Comparison of ENCODE assay signal across 22 cellular contexts in the genomic region with DNA sequence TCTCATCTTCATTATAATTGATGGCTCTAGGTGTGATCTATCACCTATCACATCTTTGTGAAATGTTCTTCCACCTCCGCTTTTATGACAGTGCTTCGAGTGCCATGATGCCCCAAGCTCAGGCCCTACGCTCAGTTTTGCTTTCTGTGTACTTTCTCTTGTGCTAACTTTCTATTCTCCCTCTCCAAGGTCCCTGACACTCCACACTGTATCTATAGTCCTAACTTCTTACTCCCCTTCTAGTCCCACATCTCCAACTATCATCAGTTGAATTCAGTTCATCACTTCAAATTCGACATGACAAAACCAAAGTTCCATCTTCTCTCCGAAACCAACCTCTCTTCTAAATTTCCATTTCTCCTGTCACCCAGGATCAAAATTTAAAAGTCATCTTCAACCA. TPM values are rescaled to one million over a fixed set of nuclear protein-coding genes. Genes with fewer than 3 reads are reported as not detected.
DNase-seq lines count a peak whose midpoint lies in the region; ATAC-seq, FAIRE-seq and TF ChIP-seq lines count a peak whose summit lies in the region.
"Had no signal": no experiment of that assay in that cellular context is flagged by ENCODE, and none has a peak within 500 bp of the region (broad histone marks: within the 10 kb centered on the region; RNA-seq: fewer than 3 reads in every experiment).

No MANE protein-coding gene starts in this region.

- peaks cover 94% of the 10 kb centered on the region for H3K79me2 ChIP-seq in K562 (ENCODE audit: control insufficient read depth, insufficient read depth, low read length)

- TF ChIP-seq RAD21 in K562 (CRISPR knock-in tag; conservative IDR thresholded peaks at IDR 0.05 in 1 of 2, IDR thresholded peaks at IDR 0.05 in 1 of 2): no peak

- H3K4me3 ChIP-seq in BLaER1 treated with 17β-estradiol and CSF1 and Interleukin-3, amounts not matched to agents 10 nM and 100 nM: no peak overlapping the region
- H3K4me3 ChIP-seq in K562: no peak overlapping the region
- H3K4me3 ChIP-seq in psoas muscle: no peak overlapping the region
- H3K4me3 ChIP-seq: BLaER1 had no signal

- FAIRE-seq in K562 (lab: Jason Lieb, UNC): no peak
- FAIRE-seq: A204.1, D721Med, G401.6, GM12891, GM19239 had no signal

- POLR2A ChIA-PET in K562 (lab: Yijun Ruan, JAX): interaction anchor here (1.0 kb wide), 2 partner anchors 15 to 210 kb away, joined by 3 to 7 read pairs; no protein-coding TSS in a partner anchor

- peaks cover 0 to 9% (median 0%) of the 10 kb centered on the region in 11 experiments; a peak in 3 of 22 replicates for H3K9me3 ChIP-seq in BLaER1 treated with 17β-estradiol and CSF1 and Interleukin-3, amounts not matched to agents 10 nM and 100 nM (replicated peaks in 1 of 11)
- H3K9me3 ChIP-seq in K562 (replicated peaks; ENCODE audit: control insufficient read depth, insufficient read depth, low read depth, low read length) (no peaks in the 10 kb centered on the region), psoas muscle (no peaks in the 10 kb centered on the region)
- H3K9me3 ChIP-seq: BE2C, BLaER1, Caco-2 had no signal

- no peak for TF ChIP-seq POLR2A in K562 (conservative IDR thresholded peaks at IDR 0.05)

- intact Hi-C loops in K562 (cut with micrococcal nuclease) (no loop called here), psoas muscle (cut with DNase I) (no loop called here)

- H3K4me2 ChIP-seq in BLaER1 treated with 17β-estradiol and CSF1 and Interleukin-3, amounts not matched to agents 10 nM and 100 nM: peak overlapping the region in 4 of 11 experiments; percentile 67 to 88 (median 86); a peak in 8 of 22 replicates
- no peak overlapping the region for H3K4me2 ChIP-seq in K562 (ENCODE audit: insufficient read depth, low read length)
- H3K4me2 ChIP-seq: BLaER1 had no signal

- no peak overlapping the region for H2AFZ ChIP-seq in K562 (ENCODE audit: low read depth, low read length)

- WGBS in K562 (ENCODE audit: insufficient coverage, low coverage, missing lambda C conversion rate): 91% methylated on average over 5 of the region's 5 CpGs
- 92 to 94% (median 94%) methylated on average over 5 of the region's 5 CpGs for WGBS in psoas muscle, 3 donors

- H3K4me1 ChIP-seq in BLaER1 treated with 17β-estradiol and CSF1 and Interleukin-3, amounts not matched to agents 10 nM and 100 nM: peaks cover 13 to 90% (median 52%) of the 10 kb centered on the region in 10 experiments
- H3K4me1 ChIP-seq in K562 (replicated peaks in 1 of 2; ENCODE audit: control insufficient read depth in 2 of 2, insufficient read depth in 2 of 2, low read length in 2 of 2) (peaks cover 3 to 12% of the 10 kb centered on the region in 2 experiments; a peak in 4 of 5 replicates), psoas muscle (peaks cover 41% of the 10 kb centered on the region)
- H3K4me1 ChIP-seq: BE2C had no signal

- H3K36me3 ChIP-seq in BLaER1 treated with 17β-estradiol and CSF1 and Interleukin-3, amounts not matched to agents 10 nM and 100 nM: peaks cover 16 to 75% (median 53%) of the 10 kb centered on the region in 11 experiments; a peak in 21 of 22 replicates
- H3K36me3 ChIP-seq in K562 (ENCODE audit: control insufficient read depth, insufficient read depth, low read length): peaks cover 41% of the 10 kb centered on the region; the same call in 2 of the 3 replicates
- H3K36me3 ChIP-seq in psoas muscle (ENCODE audit: insufficient read depth in 1 of 2, low read depth in 1 of 2): peaks cover 0 to 4% of the 10 kb centered on the region in 2 donors
- H3K36me3 ChIP-seq: BE2C had no signal

- no peaks in the 10 kb centered on the region for H3K9me1 ChIP-seq in K562 (ENCODE audit: control insufficient read depth, insufficient read depth, low read length)

- no peaks in the 10 kb centered on the region for H3K27me3 ChIP-seq in BLaER1 treated with 17β-estradiol and CSF1 and Interleukin-3, amounts not matched to agents 10 nM and 100 nM
- H3K27me3 ChIP-seq in K562 (ENCODE audit: control insufficient read depth in 2 of 2, insufficient read depth in 2 of 2, low read length in 2 of 2) (no peaks in the 10 kb centered on the region), psoas muscle (ENCODE audit: insufficient read depth in 3 of 3, low read length in 2 of 3) (no peaks in the 10 kb centered on the region)
- H3K27me3 ChIP-seq: BE2C, BLaER1 had no signal

- peaks cover 44 to 100% (median 92%) of the 10 kb centered on the region in 11 experiments for H4K20me1 ChIP-seq in BLaER1 treated with 17β-estradiol and CSF1 and Interleukin-3, amounts not matched to agents 10 nM and 100 nM
- H4K20me1 ChIP-seq in K562 (replicated peaks; ENCODE audit: control insufficient read depth, insufficient read depth, low read length): peaks cover 12% of the 10 kb centered on the region

- CTCF ChIA-PET in K562 (lab: Yijun Ruan, JAX; ENCODE audit: low intra/inter-chr PET ratio): no interaction called here

- TSS peak; percentile 10 for BruUV-seq in K562 (replicated peaks; lab: Mats Ljungman, UMichigan)

- TF ChIP-seq EP300 in K562 (IDR thresholded peaks at IDR 0.05; ENCODE audit: low read length): no peak

- peak overlapping the region in 9 of 11 experiments; percentile 68 to 87 (median 81); a peak in 14 of 22 replicates for H3K27ac ChIP-seq in BLaER1 treated with 17β-estradiol and CSF1 and Interleukin-3, amounts not matched to agents 10 nM and 100 nM
- H3K27ac ChIP-seq in K562 (ENCODE audit: extremely low read depth, low read depth, low read length) (no peak overlapping the region), psoas muscle (peak overlapping the region; percentile 62)
- H3K27ac ChIP-seq: BLaER1, C4-2B had no signal

- H3K9ac ChIP-seq in BLaER1 treated with 17β-estradiol and CSF1 and Interleukin-3, amounts not matched to agents 10 nM and 100 nM: no peak overlapping the region
- H3K9ac ChIP-seq in K562 (ENCODE audit: insufficient read depth in 1 of 2, low read depth in 2 of 2, low read length in 2 of 2): no peak overlapping the region
- H3K9ac ChIP-seq: BLaER1 had no signal

- ATAC-seq in K562 (no peak), psoas muscle (no peak), HG02678 (IDR thresholded peaks at IDR 0.05; ENCODE audit: unreplicated experiment) (no peak)
- ATAC-seq: CD8-positive, alpha-beta T cell had no signal

- DNase-seq in K562 (ENCODE audit: extremely low read depth in 1 of 4, low spot score in 3 of 4) (no peak), psoas muscle (no peak), NCI-H1694 treated with DMSO at 0.1 percent for 48 hours (lab: John Stamatoyannopoulos, UW) (no peak)
- no peak for DNase-seq in stimulated activated naive CD4-positive, alpha-beta T cell treated with Interleukin-2 at 50 U/mL for 16 hours (lab: John Stamatoyannopoulos, UW)
- DNase-seq: 8988T; AML-193; BE2C; Caco-2; Calu3; CD4-positive, alpha-beta T cell; CD8-positive, alpha-beta T cell; DMS79 treated with DMSO at 0.1 percent for 48 hours; GF-D8 had no signal

- in situ Hi-C loops in K562 (cut with MboI): no loop called here

- TF ChIP-seq CTCF in K562 (IDR thresholded peaks at IDR 0.05 in 2 of 3, conservative IDR thresholded peaks at IDR 0.05 in 1 of 3; ENCODE audit: insufficient read depth in 2 of 3, low read depth in 1 of 3, low read length in 3 of 3) (no peak), psoas muscle (IDR thresholded peaks at IDR 0.05) (no peak)

TF ChIP-seq in K562, 482 proteins besides CTCF, POLR2A, EP300 and RAD21 (continues in another document):
- no peak for TF ChIP-seq TAF15 (IDR thresholded peaks at IDR 0.05; ENCODE audit: low read depth, low read length)

RNA-seq across cellular contexts. Expression of a gene that starts 16.6 kb away (rescaled TPM):
- 19.3 and 42.2 TPM in 2 replicates for total RNA-seq in K562 (2011; cell fraction: chromatin; rRNA removed; ENCODE audit: low replicate concordance)
- 17.3 and 21.3 TPM in 2 replicates for total RNA-seq in K562 (2011; cell fraction: nucleolus; rRNA removed)
- total RNA-seq in K562 (2011; cell fraction: nucleoplasm; rRNA removed): 38.4 and 67.7 TPM in 2 replicates
- total RNA-seq in K562 (2014; rRNA removed) (47.3 and 51.0 TPM in 2 replicates), K562 (2014; rRNA removed; fragmentation: Illumina TruSeq; extraction: Trizol) (61.8 and 70.8 TPM in 2 replicates), K562 (2015; rRNA removed; fragmentation: Illumina TruSeq; extraction: Trizol) (57.2 and 59.8 TPM in 2 replicates), K562 (2021) (49.8 and 56.4 TPM in 2 replicates), psoas muscle (10 to 100 TPM; 33.3 to 70.5 (median 50.6) TPM)
- polyA plus RNA-seq in K562 (2011; rRNA removed) (68.5 and 81.2 TPM in 2 replicates), K562 (2014; fragmentation: Illumina TruSeq; extraction: Trizol) (54.8 and 56.0 TPM in 2 replicates), K562 (2014; fragmentation: Nextera tagmentation; extraction: Ambion mirVana) (10 to 100 TPM in 1 of 2 experiments, 1 to 10 TPM in 1; 5.4 to 57.7 TPM), K562 (2014; rRNA removed) (54.4 and 56.8 TPM in 2 replicates), psoas muscle (10 to 100 TPM; 10.6 to 19.9 (median 17.9) TPM)
- 29.2 and 49.7 TPM in 2 replicates for polyA plus RNA-seq in K562 (2011; cell fraction: cytosol; rRNA removed)
- 20.7 and 29.1 TPM in 2 replicates for polyA plus RNA-seq in K562 (2011; cell fraction: nucleus; rRNA removed)
- 15.2 and 19.2 TPM in 2 replicates for polyA plus RNA-seq in K562 (2012)
- polyA minus RNA-seq in K562 (2011; rRNA and poly(A)+ RNA removed): 105 and 133 TPM in 2 replicates
- polyA minus RNA-seq in K562 (2011; cell fraction: cytosol; rRNA and poly(A)+ RNA removed): 46.1 and 59.9 TPM in 2 replicates
- 9.4 and 18.1 TPM in 2 replicates for polyA minus RNA-seq in K562 (2011; cell fraction: nucleus; rRNA and poly(A)+ RNA removed)

RNA-seq across cellular contexts. Expression of a gene that starts 50.0 kb away (rescaled TPM):
- total RNA-seq in K562 (2011; cell fraction: chromatin; rRNA removed; ENCODE audit: low replicate concordance): 244 and 499 TPM in 2 replicates
- 961 and 1,244 TPM in 2 replicates for total RNA-seq in K562 (2011; cell fraction: nucleolus; rRNA removed)
- 1,028 and 1,732 TPM in 2 replicates for total RNA-seq in K562 (2011; cell fraction: nucleoplasm; rRNA removed)
- total RNA-seq in K562 (2014; rRNA removed): 3,907 and 4,273 TPM in 2 replicates
- 2,809 and 3,197 TPM in 2 replicates for total RNA-seq in K562 (2014; rRNA removed; fragmentation: Illumina TruSeq; extraction: Trizol)
- 3,578 and 3,876 TPM in 2 replicates for total RNA-seq in K562 (2015; rRNA removed; fragmentation: Illumina TruSeq; extraction: Trizol)
- total RNA-seq in K562 (2021): 3,062 and 3,200 TPM in 2 replicates
- polyA plus RNA-seq in K562 (2011; rRNA removed): 5,201 and 6,397 TPM in 2 replicates
- 12,487 and 14,962 TPM in 2 replicates for polyA plus RNA-seq in K562 (2011; cell fraction: cytosol; rRNA removed)
- polyA plus RNA-seq in K562 (2011; cell fraction: nucleus; rRNA removed): 1,847 and 2,630 TPM in 2 replicates
- 4,197 and 5,822 TPM in 2 replicates for polyA plus RNA-seq in K562 (2012)
- 4,753 and 5,213 TPM in 2 replicates for polyA plus RNA-seq in K562 (2014; fragmentation: Illumina TruSeq; extraction: Trizol)
- polyA plus RNA-seq in K562 (2014; fragmentation: Nextera tagmentation; extraction: Ambion mirVana): 1,000 to 10,000 TPM; 2,680 to 3,048 TPM
- 4,615 and 5,251 TPM in 2 replicates for polyA plus RNA-seq in K562 (2014; rRNA removed)
- polyA minus RNA-seq in K562 (2011; rRNA and poly(A)+ RNA removed): 2,379 and 2,522 TPM in 2 replicates
- polyA minus RNA-seq in K562 (2011; cell fraction: cytosol; rRNA and poly(A)+ RNA removed): 976 and 1,028 TPM in 2 replicates
- polyA minus RNA-seq in K562 (2011; cell fraction: nucleus; rRNA and poly(A)+ RNA removed): 203 and 375 TPM in 2 replicates
- 100 to 1,000 TPM; 601 to 836 (median 791) TPM for total RNA-seq in psoas muscle
- 1,000 to 10,000 TPM; 1,402 to 2,522 (median 1,825) TPM for polyA plus RNA-seq in psoas muscle
